Comparison of ENCODE assay signal across 19 cellular contexts in the genomic region with DNA sequence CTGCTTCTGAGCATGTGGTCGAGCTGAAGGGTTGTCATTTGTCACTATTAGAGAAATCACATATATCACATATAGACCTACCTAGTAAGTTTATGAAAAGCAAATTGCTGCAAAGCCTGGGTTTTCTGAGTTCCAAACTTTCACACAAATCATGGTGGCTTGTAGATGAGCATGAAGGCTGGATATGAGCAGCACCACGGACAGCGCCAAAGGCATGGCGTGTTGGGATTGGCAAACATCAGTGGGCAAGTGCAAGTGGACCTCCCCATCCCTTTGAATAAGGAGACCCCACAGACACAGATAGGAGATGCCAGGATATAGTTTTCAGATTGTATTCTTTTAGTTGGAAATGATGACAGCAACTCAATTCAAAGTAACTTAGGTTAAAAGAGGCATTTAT.
DNase-seq lines count a peak whose midpoint lies in the region; ATAC-seq and TF ChIP-seq lines count a peak whose summit lies in the region.
"Had no signal": no experiment of that assay in that cellular context is flagged by ENCODE, and none has a peak within 500 bp of the region (broad histone marks: within the 10 kb centered on the region; RNA-seq: fewer than 3 reads in every experiment).

No MANE protein-coding gene starts in this region.

- CTCF ChIA-PET in activated CD4-positive, alpha-beta T cell treated with anti-CD3 and anti-CD28 coated beads for 36 hours (lab: Charles Lee) = interaction anchor here (0.8 kb wide), 1 partner anchor 74 kb away, joined by 3 read pairs; no protein-coding TSS in a partner anchor
- CTCF ChIA-PET in activated CD4-positive, alpha-beta memory T cell treated with anti-CD3 and anti-CD28 coated beads for 36 hours (lab: Charles Lee) = no interaction called here

- no peak overlapping the region for H3K4me3 Mint-ChIP-seq in activated CD4-positive, alpha-beta T cell treated with anti-CD3 and anti-CD28 coated beads for 36 hours
- no peak overlapping the region for H3K4me3 Mint-ChIP-seq in activated CD4-positive, alpha-beta memory T cell treated with anti-CD3 and anti-CD28 coated beads for 36 hours
- H3K4me3 Mint-ChIP-seq in type B pancreatic cell = no peak overlapping the region
- H3K4me3 Mint-ChIP-seq: activated T-cell treated with anti-CD3 and anti-CD28 coated beads, Interleukin-2, amount 50 U/mL, for 72 hours; T-cell had no signal

- H3K9me3 Mint-ChIP-seq in activated CD4-positive, alpha-beta T cell treated with anti-CD3 and anti-CD28 coated beads for 36 hours (ENCODE audit: low read depth) = no peaks in the 10 kb centered on the region
- H3K9me3 Mint-ChIP-seq in activated CD4-positive, alpha-beta memory T cell treated with anti-CD3 and anti-CD28 coated beads for 36 hours = no peaks in the 10 kb centered on the region
- no peaks in the 10 kb centered on the region for H3K9me3 Mint-ChIP-seq in type B pancreatic cell
- H3K9me3 Mint-ChIP-seq: activated T-cell treated with anti-CD3 and anti-CD28 coated beads, Interleukin-2, amount 50 U/mL, for 72 hours; T-cell had no signal

- H3K4me1 Mint-ChIP-seq in activated CD4-positive, alpha-beta T cell treated with anti-CD3 and anti-CD28 coated beads for 36 hours = no peaks in the 10 kb centered on the region
- no peaks in the 10 kb centered on the region for H3K4me1 Mint-ChIP-seq in activated CD4-positive, alpha-beta memory T cell treated with anti-CD3 and anti-CD28 coated beads for 36 hours (ENCODE audit: low read depth)
- no peaks in the 10 kb centered on the region for H3K4me1 Mint-ChIP-seq in type B pancreatic cell (ENCODE audit: unreplicated experiment)
- H3K4me1 Mint-ChIP-seq: T-cell had no signal

- peaks cover 41% of the 10 kb centered on the region for H3K36me3 Mint-ChIP-seq in activated CD4-positive, alpha-beta T cell treated with anti-CD3 and anti-CD28 coated beads for 36 hours (ENCODE audit: low read depth)
- H3K36me3 Mint-ChIP-seq in activated CD4-positive, alpha-beta memory T cell treated with anti-CD3 and anti-CD28 coated beads for 36 hours = peaks cover 45% of the 10 kb centered on the region
- H3K36me3 Mint-ChIP-seq in type B pancreatic cell = no peaks in the 10 kb centered on the region

- intact Hi-C loops in activated CD4-positive, alpha-beta T cell treated with anti-CD3 and anti-CD28 coated beads for 36 hours (cut with DNase I, micrococcal nuclease) = no loop called here
- intact Hi-C loops in activated CD4-positive, alpha-beta memory T cell treated with anti-CD3 and anti-CD28 coated beads for 36 hours (cut with micrococcal nuclease) = no loop called here

- H3K27ac Mint-ChIP-seq in activated CD4-positive, alpha-beta T cell treated with anti-CD3 and anti-CD28 coated beads for 36 hours = no peak overlapping the region
- no peak overlapping the region for H3K27ac Mint-ChIP-seq in activated CD4-positive, alpha-beta memory T cell treated with anti-CD3 and anti-CD28 coated beads for 36 hours
- no peak overlapping the region for H3K27ac Mint-ChIP-seq in type B pancreatic cell
- H3K27ac Mint-ChIP-seq: activated T-cell treated with anti-CD3 and anti-CD28 coated beads, Interleukin-2, amount 50 U/mL, for 72 hours; T-cell had no signal

- no peaks in the 10 kb centered on the region for H3K27me3 Mint-ChIP-seq in activated CD4-positive, alpha-beta T cell treated with anti-CD3 and anti-CD28 coated beads for 36 hours
- H3K27me3 Mint-ChIP-seq in activated CD4-positive, alpha-beta memory T cell treated with anti-CD3 and anti-CD28 coated beads for 36 hours = no peaks in the 10 kb centered on the region
- peaks cover 4% of the 10 kb centered on the region for H3K27me3 Mint-ChIP-seq in type B pancreatic cell
- H3K27me3 Mint-ChIP-seq: T-cell had no signal

- no peak for ATAC-seq in activated CD4-positive, alpha-beta T cell treated with anti-CD3 and anti-CD28 coated beads for 36 hours
- ATAC-seq: activated T-cell treated with anti-CD3 and anti-CD28 coated beads, Interleukin-2, amount 50 U/mL, for 72 hours; heart left ventricle; PC-3; T-cell had no signal

- DNase-seq in activated CD4-positive, alpha-beta T cell treated with anti-CD3 and anti-CD28 coated beads for 36 hours = peak; percentile 43
- no peak for DNase-seq in activated CD4-positive, alpha-beta T cell treated with anti-CD3 and anti-CD28 coated beads, Interleukin-2, amount 50 U/mL, for 1 hour
- DNase-seq in HK-2 (ENCODE audit: unreplicated experiment) (peak; percentile 0), islet precursor cell (peak; percentile 71), type B pancreatic cell (ENCODE audit: extremely low spot score, unreplicated experiment) (no peak), Kasumi-1 (lab: John Stamatoyannopoulos, UW) (no peak)
- peak; percentile 23 for DNase-seq in activated CD4-positive, alpha-beta memory T cell treated with anti-CD3 and anti-CD28 coated beads for 36 hours
- no peak for DNase-seq in activated CD4-positive, CD25-positive, alpha-beta regulatory T cell (lab: John Stamatoyannopoulos, UW)
- DNase-seq: 8988T; activated CD4-positive, CD25-positive, alpha-beta regulatory T cell treated with anti-CD3 and anti-CD28 coated beads, Interleukin-2, amount 50 U/mL, for 72 hours; activated T-cell treated with anti-CD3 and anti-CD28 coated beads, Interleukin-2, amount 50 U/mL, for 72 hours; anterior cingulate cortex; heart left ventricle; NCI-H1436 treated with DMSO at 0.1 percent for 48 hours; NCI-H510A treated with DMSO at 0.1 percent for 48 hours; ovary; PC-3; spleen had no signal

- TF ChIP-seq CTCF in type B pancreatic cell (conservative IDR thresholded peaks at IDR 0.05) = no peak

- POLR2A ChIA-PET in activated CD4-positive, alpha-beta T cell treated with anti-CD3 and anti-CD28 coated beads for 36 hours (lab: Charles Lee) = no interaction called here
- POLR2A ChIA-PET in activated CD4-positive, alpha-beta memory T cell treated with anti-CD3 and anti-CD28 coated beads for 36 hours (lab: Charles Lee) = no interaction called here

Comparison
In these comparisons a context has a peak if more than half of its experiments do, and no peak if none do; other contexts are left out.
1. DNase-seq: peak in activated CD4-positive, alpha-beta T cell treated with anti-CD3 and anti-CD28 coated beads for 36 hours (single experiment), HK-2 (single experiment), activated CD4-positive, alpha-beta memory T cell treated with anti-CD3 and anti-CD28 coated beads for 36 hours (single experiment) and islet precursor cell (single experiment); none in activated CD4-positive, alpha-beta T cell treated with anti-CD3 and anti-CD28 coated beads, Interleukin-2, amount 50 U/mL, for 1 hour (single experiment), type B pancreatic cell (single experiment), Kasumi-1 (0 of 2) and activated CD4-positive, CD25-positive, alpha-beta regulatory T cell (0 of 4).